In genomic region chr2:219494952-219495530, GRCh38 we compare ENCODE assay signal across 20 cellular contexts. TPM values are rescaled to one million over a fixed set of nuclear protein-coding genes. Genes with fewer than 3 reads are reported as not detected.
A peak's percentile ranks its signal among the peaks of the same experiment; 100 is the strongest.
DNase-seq lines count a peak whose midpoint lies in the region; ATAC-seq and TF ChIP-seq lines count a peak whose summit lies in the region.
"Had no signal": no experiment of that assay in that cellular context is flagged by ENCODE, and none has a peak within 500 bp of the region (broad histone marks: within the 10 kb centered on the region; RNA-seq: fewer than 3 reads in every experiment).

No MANE protein-coding gene starts in this region.

- H3K27ac Mint-ChIP-seq in chondrocyte (ENCODE audit: unreplicated experiment) (no peak overlapping the region), T-helper 17 cell (no peak overlapping the region)
- H3K27ac Mint-ChIP-seq: activated B cell treated with CpG ODN at 0.5 μM for 24 hours; activated CD4-positive, alpha-beta memory T cell treated with anti-CD3 and anti-CD28 coated beads, Interleukin-2, amount 10 ng/mL, durations not matched to agents 7 days and 5 days; H9; mesothelial cell of epicardium; natural killer cell treated with Interleukin-12 subunit alpha and Interleukin-12 subunit beta and Interleukin-15 and Interleukin-18, amount 100 ng/mL, for 72 hours; stimulated activated memory B cell treated with anti-CD40 and anti-IgM and Interleukin-4, amounts not matched to agents 10 μg/mL and 1 μg/mL and 100 μg/mL, for 72 hours had no signal

- H3K4me1 ChIP-seq in right cardiac atrium (ENCODE audit: control insufficient read depth, insufficient read depth, low read length) (no peaks in the 10 kb centered on the region), heart left ventricle (peaks cover 0 to 69% (median 35%) of the 10 kb centered on the region in 12 donors), psoas muscle (peaks cover 39% of the 10 kb centered on the region), mucosa of descending colon (ENCODE audit: low read depth) (peaks cover 24% of the 10 kb centered on the region), Peyer's patch (peaks cover 0 to 24% (median 11%) of the 10 kb centered on the region in 4 donors)

- TF ChIP-seq CTCF in heart left ventricle (IDR thresholded peaks at IDR 0.05) (peak in 2 of 12 donors; percentile 52 to 68), chondrocyte (IDR thresholded peaks at IDR 0.05) (peak; percentile 84), psoas muscle (IDR thresholded peaks at IDR 0.05) (no peak), mucosa of descending colon (IDR thresholded peaks at IDR 0.05) (no peak), Peyer's patch (IDR thresholded peaks at IDR 0.05) (peak in 1 of 6 experiments; percentile 17)

- intact Hi-C loops in right cardiac atrium (cut with DNase I) (loop anchor here in 2 of 4 donors (5.0 kb wide), 2 partner anchors 32 to 42 kb away; no protein-coding TSS in a partner anchor), heart left ventricle (cut with DNase I) (loop anchor here in 4 of 10 donors (1.0 to 5.0 kb wide), 3 partner anchors 32 to 37 kb away; no protein-coding TSS in a partner anchor), psoas muscle (cut with DNase I) (loop anchor here in 1 of 2 donors (2.0 kb wide), 1 partner anchor 36 kb away; no protein-coding TSS in a partner anchor), mucosa of descending colon (cut with DNase I, micrococcal nuclease) (no loop called here)

- H3K27me3 Mint-ChIP-seq in chondrocyte (ENCODE audit: low read depth): no peaks in the 10 kb centered on the region
- peaks cover 77% of the 10 kb centered on the region for H3K27me3 Mint-ChIP-seq in T-helper 17 cell

- H3K9me3 Mint-ChIP-seq in chondrocyte (ENCODE audit: low read depth): no peaks in the 10 kb centered on the region
- H3K9me3 Mint-ChIP-seq: activated B cell treated with CpG ODN at 0.5 μM for 24 hours; activated CD4-positive, alpha-beta memory T cell treated with anti-CD3 and anti-CD28 coated beads, Interleukin-2, amount 10 ng/mL, durations not matched to agents 7 days and 5 days; H9; mesothelial cell of epicardium; natural killer cell treated with Interleukin-12 subunit alpha and Interleukin-12 subunit beta and Interleukin-15 and Interleukin-18, amount 100 ng/mL, for 72 hours; stimulated activated memory B cell treated with anti-CD40 and anti-IgM and Interleukin-4, amounts not matched to agents 10 μg/mL and 1 μg/mL and 100 μg/mL, for 72 hours had no signal

- H3K36me3 Mint-ChIP-seq in chondrocyte (ENCODE audit: low read depth) (peaks cover 10% of the 10 kb centered on the region), T-helper 17 cell (ENCODE audit: low read depth) (peaks cover 12% of the 10 kb centered on the region)
- H3K36me3 Mint-ChIP-seq: mesothelial cell of epicardium; natural killer cell treated with Interleukin-12 subunit alpha and Interleukin-12 subunit beta and Interleukin-15 and Interleukin-18, amount 100 ng/mL, for 72 hours; stimulated activated memory B cell treated with anti-CD40 and anti-IgM and Interleukin-4, amounts not matched to agents 10 μg/mL and 1 μg/mL and 100 μg/mL, for 72 hours had no signal

- H3K27me3 ChIP-seq in right cardiac atrium (ENCODE audit: control insufficient read depth, insufficient read depth) (no peaks in the 10 kb centered on the region), heart left ventricle (peaks cover 0 to 41% (median 0%) of the 10 kb centered on the region in 9 donors), psoas muscle (ENCODE audit: insufficient read depth in 3 of 3, low read length in 2 of 3) (no peaks in the 10 kb centered on the region), Peyer's patch (peaks cover 0 to 5% of the 10 kb centered on the region in 2 donors)
- H3K27me3 ChIP-seq: breast epithelium, thyroid gland had no signal

- H3K27ac ChIP-seq in right cardiac atrium (ENCODE audit: low read length) (peak overlapping the region; percentile 15), heart left ventricle (peak overlapping the region in 6 of 12 donors; percentile 23 to 100 (median 56)), psoas muscle (peak overlapping the region; percentile 91), Peyer's patch (peak overlapping the region in 1 of 4 donors; percentile 98)
- H3K27ac ChIP-seq: breast epithelium, thyroid gland had no signal

- DNase-seq in right cardiac atrium (peak in 1 of 3 donors; percentile 37), heart left ventricle (no peak), chondrocyte (ENCODE audit: low spot score) (no peak), psoas muscle (no peak), NK-92 (lab: John Stamatoyannopoulos, UW; ENCODE audit: unreplicated experiment) (no peak), mucosa of descending colon (no peak), Peyer's patch (no peak), T-helper 17 cell (no peak)
- DNase-seq: activated B cell treated with CpG ODN at 0.5 μM for 24 hours, cortex of kidney, T1000 had no signal

- ATAC-seq in right cardiac atrium (no peak), heart left ventricle (no peak), psoas muscle (no peak), mucosa of descending colon (no peak), T-helper 17 cell (no peak)
- ATAC-seq: left colon; natural killer cell treated with Interleukin-12 subunit alpha and Interleukin-12 subunit beta and Interleukin-15 and Interleukin-18, amount 100 ng/mL, for 72 hours; stimulated activated memory B cell treated with anti-CD40 and anti-IgM and Interleukin-4, amounts not matched to agents 10 μg/mL and 1 μg/mL and 100 μg/mL, for 72 hours had no signal

- TF ChIP-seq POLR2A in heart left ventricle (IDR thresholded peaks at IDR 0.05) (no peak), Peyer's patch (IDR thresholded peaks at IDR 0.05) (no peak)

- WGBS in right cardiac atrium: 22% methylated on average over 10 of the region's 10 CpGs
- WGBS in heart left ventricle, 4 donors: 18 to 33% (median 25%) methylated on average over 10 of the region's 10 CpGs
- WGBS in psoas muscle, 3 donors: 15 to 28% (median 18%) methylated on average over 10 of the region's 10 CpGs

- no peak overlapping the region for H3K4me3 Mint-ChIP-seq in chondrocyte (ENCODE audit: unreplicated experiment)
- H3K4me3 Mint-ChIP-seq in T-helper 17 cell: no peak overlapping the region
- H3K4me3 Mint-ChIP-seq: activated B cell treated with CpG ODN at 0.5 μM for 24 hours; activated CD4-positive, alpha-beta memory T cell treated with anti-CD3 and anti-CD28 coated beads, Interleukin-2, amount 10 ng/mL, durations not matched to agents 7 days and 5 days; H9; mesothelial cell of epicardium; natural killer cell treated with Interleukin-12 subunit alpha and Interleukin-12 subunit beta and Interleukin-15 and Interleukin-18, amount 100 ng/mL, for 72 hours; stimulated activated memory B cell treated with anti-CD40 and anti-IgM and Interleukin-4, amounts not matched to agents 10 μg/mL and 1 μg/mL and 100 μg/mL, for 72 hours had no signal

- peaks cover 42% of the 10 kb centered on the region for H3K4me1 Mint-ChIP-seq in chondrocyte (ENCODE audit: low read depth)
- peaks cover 26% of the 10 kb centered on the region for H3K4me1 Mint-ChIP-seq in T-helper 17 cell

- H3K4me3 ChIP-seq in right cardiac atrium (ENCODE audit: low read length) (no peak overlapping the region), heart left ventricle (no peak overlapping the region), psoas muscle (no peak overlapping the region), mucosa of descending colon (no peak overlapping the region), Peyer's patch (no peak overlapping the region)
- H3K4me3 ChIP-seq: breast epithelium, thyroid gland had no signal

- H3K9me3 ChIP-seq in right cardiac atrium (ENCODE audit: control insufficient read depth, low read length) (no peaks in the 10 kb centered on the region), heart left ventricle (no peaks in the 10 kb centered on the region), psoas muscle (no peaks in the 10 kb centered on the region), mucosa of descending colon (no peaks in the 10 kb centered on the region), Peyer's patch (no peaks in the 10 kb centered on the region), T-helper 17 cell (ENCODE audit: control insufficient read depth, low read length, poor library complexity, severe bottlenecking) (no peaks in the 10 kb centered on the region)
- H3K9me3 ChIP-seq: breast epithelium, thyroid gland had no signal

- H3K36me3 ChIP-seq in heart left ventricle (peaks cover 0 to 13% (median 0%) of the 10 kb centered on the region in 9 donors), psoas muscle (ENCODE audit: insufficient read depth in 1 of 2, low read depth in 1 of 2) (peaks cover 0 to 32% of the 10 kb centered on the region in 2 donors), mucosa of descending colon (ENCODE audit: low read depth) (no peaks in the 10 kb centered on the region), Peyer's patch (no peaks in the 10 kb centered on the region)
- H3K36me3 ChIP-seq: breast epithelium, thyroid gland had no signal

RNA-seq across cellular contexts. Expression of gene GMPPA, which starts 3.6 kb away (rescaled TPM):
- total RNA-seq in right cardiac atrium (10 to 100 TPM; 22.9 to 27.5 (median 25.4) TPM), heart left ventricle (10 to 100 TPM; 15.8 to 31.6 (median 20.1) TPM), chondrocyte (60.9 to 72.4 TPM (median 62.1 TPM) in 3 replicates), psoas muscle (10 to 100 TPM; 14.4 to 23.4 (median 18.2) TPM), mucosa of descending colon (10 to 100 TPM; 33.6 to 52.6 (median 43.6) TPM), Peyer's patch (10 to 100 TPM; 35.0 to 69.6 (median 38.9) TPM), T-helper 17 cell (10 to 100 TPM; 25.1 to 27.2 TPM)
- polyA plus RNA-seq in right cardiac atrium (21.6 TPM), heart left ventricle (10 to 100 TPM; 18.2 to 35.5 TPM), psoas muscle (10 to 100 TPM; 20.0 to 33.8 (median 26.9) TPM)

RNA-seq across cellular contexts. Expression of gene ASIC4, which starts 19.2 kb away (rescaled TPM):
- total RNA-seq in right cardiac atrium (1 to 10 TPM in 3 of 4 donors, under 1 TPM in 1; 0.28 to 1.8 (median 1.6) TPM), heart left ventricle (under 1 TPM in 1 of 9 donors, not detected in 8; 0.10 TPM), chondrocyte (0.15 TPM in 2 of 3 replicates, not detected in the other), psoas muscle (under 1 TPM in 2 of 4 donors, not detected in 2; 0.30 to 0.34 TPM), mucosa of descending colon (under 1 TPM in 1 of 3 donors, not detected in 2; 0.09 TPM), Peyer's patch (under 1 TPM in 1 of 4 donors, not detected in 3; 0.27 TPM), T-helper 17 cell (under 1 TPM in 1 of 2 donors, not detected in 1; 0.13 TPM)
- polyA plus RNA-seq in right cardiac atrium (0.57 TPM), heart left ventricle (under 1 TPM; 0.03 to 0.08 TPM), psoas muscle (under 1 TPM in 2 of 3 donors, not detected in 1; 0.03 to 0.23 TPM)
- total RNA-seq: activated B cell treated with CpG ODN at 0.5 μM for 24 hours, left colon, thyroid gland had no signal
- polyA plus RNA-seq: CD14-positive monocyte had no signal

RNA-seq across cellular contexts. Expression of gene CHPF, which starts 48.6 kb away (rescaled TPM):
- total RNA-seq in right cardiac atrium: 100 to 1,000 TPM in 2 of 4 donors, 10 to 100 TPM in 2; 92.6 to 145 (median 101) TPM
- polyA plus RNA-seq in right cardiac atrium: 115 TPM
- 100 to 1,000 TPM in 6 of 9 donors, 10 to 100 TPM in 3; 77.9 to 196 (median 138) TPM for total RNA-seq in heart left ventricle
- polyA plus RNA-seq in heart left ventricle: 100 to 1,000 TPM in 1 of 2 donors, 10 to 100 TPM in 1; 74.1 to 209 TPM
- 273 to 276 TPM (median 273 TPM) in 3 replicates for total RNA-seq in chondrocyte
- 10 to 100 TPM; 11.9 to 14.2 (median 13.1) TPM for total RNA-seq in psoas muscle
- polyA plus RNA-seq in psoas muscle: 10 to 100 TPM in 1 of 3 donors, 1 to 10 TPM in 2; 8.4 to 13.0 (median 9.0) TPM
- 10 to 100 TPM; 19.4 to 25.9 (median 20.5) TPM for total RNA-seq in mucosa of descending colon
- total RNA-seq in Peyer's patch: 100 to 1,000 TPM in 1 of 4 donors, 10 to 100 TPM in 3; 19.0 to 122 (median 90.5) TPM
- 10 to 100 TPM in 1 of 2 donors, 1 to 10 TPM in 1; 9.4 to 10.4 TPM for total RNA-seq in T-helper 17 cell

RNA-seq across cellular contexts. Expression of gene TMEM198, which starts 48.8 kb away (rescaled TPM):
- total RNA-seq in right cardiac atrium: 1 to 10 TPM; 1.8 to 3.4 (median 3.1) TPM
- polyA plus RNA-seq in right cardiac atrium: 3.4 TPM
- 1 to 10 TPM in 8 of 9 donors, under 1 TPM in 1; 0.65 to 4.7 (median 2.3) TPM for total RNA-seq in heart left ventricle
- 10 to 100 TPM in 1 of 2 donors, 1 to 10 TPM in 1; 2.2 to 10.2 TPM for polyA plus RNA-seq in heart left ventricle
- 3.6 to 6.1 TPM (median 4.8 TPM) in 3 replicates for total RNA-seq in chondrocyte
- 1 to 10 TPM in 3 of 4 donors, under 1 TPM in 1; 0.88 to 3.1 (median 2.0) TPM for total RNA-seq in psoas muscle
- polyA plus RNA-seq in psoas muscle: 1 to 10 TPM in 2 of 3 donors, under 1 TPM in 1; 0.61 to 3.7 (median 2.3) TPM
- 1 to 10 TPM in 2 of 3 donors, under 1 TPM in 1; 0.69 to 2.7 (median 2.7) TPM for total RNA-seq in mucosa of descending colon
- 10 to 100 TPM in 3 of 4 donors, 1 to 10 TPM in 1; 6.6 to 25.5 (median 13.9) TPM for total RNA-seq in Peyer's patch
- under 1 TPM; 0.42 to 0.77 TPM for total RNA-seq in T-helper 17 cell
- polyA plus RNA-seq: CD14-positive monocyte had no signal
